1 cellular context compared by ENCODE assay signal in genomic region chr20:5781798-5782750, GRCh38.
TF ChIP-seq lines count a peak whose summit lies in the region.

No MANE protein-coding gene starts in this region.

TF ChIP-seq in K562, 482 proteins besides CTCF, POLR2A, EP300 and RAD21 (continued from another document):
- TF ChIP-seq, protein P1, sequence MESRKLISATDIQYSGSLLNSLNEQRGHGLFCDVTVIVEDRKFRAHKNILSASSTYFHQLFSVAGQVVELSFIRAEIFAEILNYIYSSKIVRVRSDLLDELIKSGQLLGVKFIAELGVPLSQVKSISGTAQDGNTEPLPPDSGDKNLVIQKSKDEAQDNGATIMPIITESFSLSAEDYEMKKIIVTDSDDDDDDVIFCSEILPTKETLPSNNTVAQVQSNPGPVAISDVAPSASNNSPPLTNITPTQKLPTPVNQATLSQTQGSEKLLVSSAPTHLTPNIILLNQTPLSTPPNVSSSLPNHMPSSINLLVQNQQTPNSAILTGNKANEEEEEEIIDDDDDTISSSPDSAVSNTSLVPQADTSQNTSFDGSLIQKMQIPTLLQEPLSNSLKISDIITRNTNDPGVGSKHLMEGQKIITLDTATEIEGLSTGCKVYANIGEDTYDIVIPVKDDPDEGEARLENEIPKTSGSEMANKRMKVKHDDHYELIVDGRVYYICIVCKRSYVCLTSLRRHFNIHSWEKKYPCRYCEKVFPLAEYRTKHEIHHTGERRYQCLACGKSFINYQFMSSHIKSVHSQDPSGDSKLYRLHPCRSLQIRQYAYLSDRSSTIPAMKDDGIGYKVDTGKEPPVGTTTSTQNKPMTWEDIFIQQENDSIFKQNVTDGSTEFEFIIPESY (CRISPR knock-in tag; IDR thresholded peaks at IDR 0.05): 0 out of 2 replicates have a peak, but pooled peaks have one; percentile 31
- TF ChIP-seq ATF2 (CRISPR knock-in tag; IDR thresholded peaks at IDR 0.05): no peak
- TF ChIP-seq YY1 (IDR thresholded peaks at IDR 0.05; ENCODE audit: borderline replicate concordance in 1 of 3, control insufficient read depth in 1 of 3, extremely low read depth in 1 of 3, insufficient read depth in 3 of 3, insufficient read length in 1 of 3, insufficient replicate concordance in 2 of 3, low read depth in 1 of 3, low read length in 2 of 3): no peak
- TF ChIP-seq RNF219 (CRISPR knock-in tag; IDR thresholded peaks at IDR 0.05): no peak
- no peak for TF ChIP-seq TRIM28 (IDR thresholded peaks at IDR 0.05)
- no peak for TF ChIP-seq RB1 (IDR thresholded peaks at IDR 0.05; ENCODE audit: low read depth)
- peak; percentile 70 for TF ChIP-seq SOX6 (IDR thresholded peaks at IDR 0.05)
- no peak for TF ChIP-seq TBP (optimal IDR thresholded peaks at IDR 0.05; ENCODE audit: low read depth, low read length)
- no peak for TF ChIP-seq SMAD1 (IDR thresholded peaks at IDR 0.05; ENCODE audit: low read depth, low read length, partially characterized antibody)
- no peak for TF ChIP-seq ZNF444 (CRISPR knock-in tag; IDR thresholded peaks at IDR 0.05)
- TF ChIP-seq MAFF (IDR thresholded peaks at IDR 0.05; ENCODE audit: low read length): no peak
- TF ChIP-seq ZEB2 (IDR thresholded peaks at IDR 0.05): peak; percentile 79; the same call in 1 of the 2 replicates
- peak; percentile 62; the same call in 1 of the 2 replicates for TF ChIP-seq CTBP1 (IDR thresholded peaks at IDR 0.05; ENCODE audit: borderline replicate concordance)
- no peak for TF ChIP-seq HOXB6 (CRISPR knock-in tag; IDR thresholded peaks at IDR 0.05; ENCODE audit: borderline replicate concordance)
- TF ChIP-seq, protein P2, sequence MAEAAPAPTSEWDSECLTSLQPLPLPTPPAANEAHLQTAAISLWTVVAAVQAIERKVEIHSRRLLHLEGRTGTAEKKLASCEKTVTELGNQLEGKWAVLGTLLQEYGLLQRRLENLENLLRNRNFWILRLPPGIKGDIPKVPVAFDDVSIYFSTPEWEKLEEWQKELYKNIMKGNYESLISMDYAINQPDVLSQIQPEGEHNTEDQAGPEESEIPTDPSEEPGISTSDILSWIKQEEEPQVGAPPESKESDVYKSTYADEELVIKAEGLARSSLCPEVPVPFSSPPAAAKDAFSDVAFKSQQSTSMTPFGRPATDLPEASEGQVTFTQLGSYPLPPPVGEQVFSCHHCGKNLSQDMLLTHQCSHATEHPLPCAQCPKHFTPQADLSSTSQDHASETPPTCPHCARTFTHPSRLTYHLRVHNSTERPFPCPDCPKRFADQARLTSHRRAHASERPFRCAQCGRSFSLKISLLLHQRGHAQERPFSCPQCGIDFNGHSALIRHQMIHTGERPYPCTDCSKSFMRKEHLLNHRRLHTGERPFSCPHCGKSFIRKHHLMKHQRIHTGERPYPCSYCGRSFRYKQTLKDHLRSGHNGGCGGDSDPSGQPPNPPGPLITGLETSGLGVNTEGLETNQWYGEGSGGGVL (CRISPR knock-in tag; IDR thresholded peaks at IDR 0.05): no peak
- TF ChIP-seq KDM1A (IDR thresholded peaks at IDR 0.05): peak; percentile 76 to 77
- TF ChIP-seq E2F8 (IDR thresholded peaks at IDR 0.05; ENCODE audit: low read depth, partially characterized antibody): no peak
- peak in 1 of 2 experiments; percentile 57; a peak in 1 of 4 replicates for TF ChIP-seq HDAC1 (IDR thresholded peaks at IDR 0.05)
- TF ChIP-seq ZNF507 (tag; conservative IDR thresholded peaks at IDR 0.05): no peak
- TF ChIP-seq ZNF224 (CRISPR knock-in tag; IDR thresholded peaks at IDR 0.05): no peak
- no peak for TF ChIP-seq RBM39 (optimal IDR thresholded peaks at IDR 0.05; ENCODE audit: low read depth, low read length)
- no peak for TF ChIP-seq KLF1 (tag; IDR thresholded peaks at IDR 0.05)
- TF ChIP-seq ELF4 (CRISPR knock-in tag; IDR thresholded peaks at IDR 0.05): no peak
